In the genomic region with DNA sequence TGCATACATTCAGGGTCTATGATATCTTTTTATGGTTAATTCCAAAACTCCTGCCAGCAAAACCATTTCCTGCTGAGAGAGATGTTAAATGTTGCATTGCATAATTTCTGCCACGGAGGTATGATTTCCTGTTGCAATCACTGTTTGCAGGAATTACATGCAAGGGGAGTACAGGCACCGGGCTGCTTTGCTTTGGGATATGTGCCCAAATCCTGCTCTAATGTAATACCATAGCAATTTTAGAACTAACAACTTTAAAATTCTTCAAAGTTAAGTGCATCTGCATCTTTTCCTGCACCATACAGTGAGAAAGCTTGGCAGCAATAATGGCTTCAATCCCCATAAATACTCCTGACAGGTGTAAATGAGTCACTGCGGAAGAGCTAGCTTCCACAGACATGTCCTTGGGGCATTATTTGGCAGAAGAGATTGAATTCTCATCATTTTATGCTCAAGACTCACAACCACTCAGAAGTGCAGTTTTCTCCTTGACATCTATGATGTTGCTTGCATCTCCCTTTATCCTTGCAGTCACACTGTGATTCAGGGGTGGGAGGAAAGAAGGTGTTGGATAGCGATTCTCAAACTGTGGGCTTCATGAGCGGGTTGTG, we compare ENCODE assay signal across 8 cellular contexts. TPM values are rescaled to one million over a fixed set of nuclear protein-coding genes. Genes with fewer than 3 reads are reported as not detected.
A peak's percentile ranks its signal among the peaks of the same experiment; 100 is the strongest.
DNase-seq lines count a peak whose midpoint lies in the region; TF ChIP-seq lines count a peak whose summit lies in the region.

No MANE protein-coding gene starts in this region.

- H3K4me1 Mint-ChIP-seq in progenitor cell of endocrine pancreas (ENCODE audit: low read depth): peaks cover 9% of the 10 kb centered on the region

- peak overlapping the region; percentile 12 to 79 (median 60) for H3K4me2 ChIP-seq in BLaER1 treated with 17β-estradiol and CSF1 and Interleukin-3, amounts not matched to agents 10 nM and 100 nM
- peak overlapping the region; percentile 46 for H3K4me2 ChIP-seq in neural cell (ENCODE audit: low read length)

- TF ChIP-seq RAD21 in neural cell (conservative IDR thresholded peaks at IDR 0.05): no peak

- H3K4me3 ChIP-seq in BLaER1 treated with 17β-estradiol and CSF1 and Interleukin-3, amounts not matched to agents 10 nM and 100 nM: no peak overlapping the region
- H3K4me3 ChIP-seq in neural cell (ENCODE audit: low read length): peak overlapping the region; percentile 51

- H3K27ac ChIP-seq in BLaER1 treated with 17β-estradiol and CSF1 and Interleukin-3, amounts not matched to agents 10 nM and 100 nM: no peak overlapping the region
- H3K27ac ChIP-seq in neural cell (ENCODE audit: low read length): peak overlapping the region; percentile 89

- H4K20me1 ChIP-seq in BLaER1 treated with 17β-estradiol and CSF1 and Interleukin-3, amounts not matched to agents 10 nM and 100 nM: no peaks in the 10 kb centered on the region
- no peaks in the 10 kb centered on the region for H4K20me1 ChIP-seq in neural cell (ENCODE audit: insufficient read depth)

- no peak overlapping the region for H2AFZ ChIP-seq in neural cell (ENCODE audit: low read depth, low read length)

- no peaks in the 10 kb centered on the region for H3F3A ChIP-seq in neural cell (ENCODE audit: insufficient read depth, low read length, poor library complexity, severe bottlenecking)

- no peak for TF ChIP-seq CTCF in neural cell (IDR thresholded peaks at IDR 0.05; ENCODE audit: poor library complexity, severe bottlenecking)
- no peak for TF ChIP-seq CTCF in progenitor cell of endocrine pancreas (IDR thresholded peaks at IDR 0.05; ENCODE audit: unreplicated experiment)

- no peaks in the 10 kb centered on the region for H3K36me3 ChIP-seq in BLaER1 treated with 17β-estradiol and CSF1 and Interleukin-3, amounts not matched to agents 10 nM and 100 nM
- no peaks in the 10 kb centered on the region for H3K36me3 ChIP-seq in neural cell (ENCODE audit: insufficient read depth, low read length)

- TF ChIP-seq EP300 in neural cell (conservative IDR thresholded peaks at IDR 0.05; ENCODE audit: poor library complexity, severe bottlenecking): peak; percentile 96

- no peaks in the 10 kb centered on the region for H3K9me2 ChIP-seq in neural cell (ENCODE audit: insufficient read depth, low read length)

- H3K79me2 ChIP-seq in neural cell (replicated peaks; ENCODE audit: insufficient read depth, low read length): peaks cover 69% of the 10 kb centered on the region

- H3K4me3 Mint-ChIP-seq in progenitor cell of endocrine pancreas (ENCODE audit: low read depth): no peak overlapping the region

- peaks cover 8% of the 10 kb centered on the region for H3K36me3 Mint-ChIP-seq in progenitor cell of endocrine pancreas (ENCODE audit: insufficient read depth)

- H3K27me3 ChIP-seq in BLaER1 treated with 17β-estradiol and CSF1 and Interleukin-3, amounts not matched to agents 10 nM and 100 nM: no peaks in the 10 kb centered on the region
- H3K27me3 ChIP-seq in neural cell (ENCODE audit: insufficient read depth, low read depth, low read length): no peaks in the 10 kb centered on the region

- H3K9ac ChIP-seq in BLaER1 treated with 17β-estradiol and CSF1 and Interleukin-3, amounts not matched to agents 10 nM and 100 nM: no peak overlapping the region
- peak overlapping the region; percentile 52 for H3K9ac ChIP-seq in neural cell (ENCODE audit: low read length)

- H3K9me3 ChIP-seq in BLaER1 treated with 17β-estradiol and CSF1 and Interleukin-3, amounts not matched to agents 10 nM and 100 nM (replicated peaks in 1 of 11): no peaks in the 10 kb centered on the region
- H3K9me3 ChIP-seq in neural cell (ENCODE audit: low read length): no peaks in the 10 kb centered on the region

- H3K27me3 Mint-ChIP-seq in progenitor cell of endocrine pancreas: no peaks in the 10 kb centered on the region

- DNase-seq in M059J (ENCODE audit: low read depth) (peak; percentile 96), dedifferentiated amniotic fluid mesenchymal stem cell (ENCODE audit: extremely low spot score) (peak; percentile 82), iPS-NIHi11 (ENCODE audit: low spot score) (no peak), iPS-NIHi7 (ENCODE audit: extremely low spot score) (no peak), progenitor cell of endocrine pancreas (ENCODE audit: low spot score, unreplicated experiment) (no peak)
- DNase-seq in stimulated activated naive CD4-positive, alpha-beta T cell (lab: John Stamatoyannopoulos, UW): no peak

- H3K4me1 ChIP-seq in BLaER1 treated with 17β-estradiol and CSF1 and Interleukin-3, amounts not matched to agents 10 nM and 100 nM: peaks cover 13 to 37% (median 20%) of the 10 kb centered on the region in 10 experiments

- no peak overlapping the region for H3K27ac Mint-ChIP-seq in progenitor cell of endocrine pancreas

- no peaks in the 10 kb centered on the region for H3K9me3 Mint-ChIP-seq in progenitor cell of endocrine pancreas (ENCODE audit: low read depth)

TF ChIP-seq in neural cell, 6 proteins besides CTCF, POLR2A, EP300 and RAD21:
- TF ChIP-seq TAF1 (IDR thresholded peaks at IDR 0.05; ENCODE audit: low read depth) (peak; percentile 65), POLR2AphosphoS5 (IDR thresholded peaks at IDR 0.05) (peak; percentile 76), MXI1 (conservative IDR thresholded peaks at IDR 0.05; ENCODE audit: poor library complexity, severe bottlenecking) (peak; percentile 10), EZH2 (IDR thresholded peaks at IDR 0.05; ENCODE audit: borderline replicate concordance, insufficient read depth, low read length, poor library complexity, severe bottlenecking) (no peak), SMC3 (conservative IDR thresholded peaks at IDR 0.05; ENCODE audit: poor library complexity) (no peak)
- TF ChIP-seq, protein P1, sequence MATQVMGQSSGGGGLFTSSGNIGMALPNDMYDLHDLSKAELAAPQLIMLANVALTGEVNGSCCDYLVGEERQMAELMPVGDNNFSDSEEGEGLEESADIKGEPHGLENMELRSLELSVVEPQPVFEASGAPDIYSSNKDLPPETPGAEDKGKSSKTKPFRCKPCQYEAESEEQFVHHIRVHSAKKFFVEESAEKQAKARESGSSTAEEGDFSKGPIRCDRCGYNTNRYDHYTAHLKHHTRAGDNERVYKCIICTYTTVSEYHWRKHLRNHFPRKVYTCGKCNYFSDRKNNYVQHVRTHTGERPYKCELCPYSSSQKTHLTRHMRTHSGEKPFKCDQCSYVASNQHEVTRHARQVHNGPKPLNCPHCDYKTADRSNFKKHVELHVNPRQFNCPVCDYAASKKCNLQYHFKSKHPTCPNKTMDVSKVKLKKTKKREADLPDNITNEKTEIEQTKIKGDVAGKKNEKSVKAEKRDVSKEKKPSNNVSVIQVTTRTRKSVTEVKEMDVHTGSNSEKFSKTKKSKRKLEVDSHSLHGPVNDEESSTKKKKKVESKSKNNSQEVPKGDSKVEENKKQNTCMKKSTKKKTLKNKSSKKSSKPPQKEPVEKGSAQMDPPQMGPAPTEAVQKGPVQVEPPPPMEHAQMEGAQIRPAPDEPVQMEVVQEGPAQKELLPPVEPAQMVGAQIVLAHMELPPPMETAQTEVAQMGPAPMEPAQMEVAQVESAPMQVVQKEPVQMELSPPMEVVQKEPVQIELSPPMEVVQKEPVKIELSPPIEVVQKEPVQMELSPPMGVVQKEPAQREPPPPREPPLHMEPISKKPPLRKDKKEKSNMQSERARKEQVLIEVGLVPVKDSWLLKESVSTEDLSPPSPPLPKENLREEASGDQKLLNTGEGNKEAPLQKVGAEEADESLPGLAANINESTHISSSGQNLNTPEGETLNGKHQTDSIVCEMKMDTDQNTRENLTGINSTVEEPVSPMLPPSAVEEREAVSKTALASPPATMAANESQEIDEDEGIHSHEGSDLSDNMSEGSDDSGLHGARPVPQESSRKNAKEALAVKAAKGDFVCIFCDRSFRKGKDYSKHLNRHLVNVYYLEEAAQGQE (IDR thresholded peaks at IDR 0.05; ENCODE audit: borderline replicate concordance): peak; percentile 78

RNA-seq across cellular contexts. Expression of a gene that starts 29.6 kb away (rescaled TPM):
- 13.2 and 18.4 TPM in 2 replicates for total RNA-seq in M059J (2014; rRNA removed; shearing (Covaris generic))
- polyA plus RNA-seq in neural cell: 218 and 261 TPM in 2 replicates
- polyA minus RNA-seq in neural cell: 723 and 816 TPM in 2 replicates
- total RNA-seq in progenitor cell of endocrine pancreas: 52.5 and 59.6 TPM in 2 replicates

Comparison
In these comparisons a context has a peak if more than half of its experiments do, and no peak if none do; other contexts are left out.
1. DNase-seq: peak in M059J (single experiment) and dedifferentiated amniotic fluid mesenchymal stem cell (single experiment); none in iPS-NIHi11 (single experiment), iPS-NIHi7 (single experiment), progenitor cell of endocrine pancreas (single experiment) and stimulated activated naive CD4-positive, alpha-beta T cell (0 of 6).